ENCODE assay signal across 8 cellular contexts in the genomic region with DNA sequence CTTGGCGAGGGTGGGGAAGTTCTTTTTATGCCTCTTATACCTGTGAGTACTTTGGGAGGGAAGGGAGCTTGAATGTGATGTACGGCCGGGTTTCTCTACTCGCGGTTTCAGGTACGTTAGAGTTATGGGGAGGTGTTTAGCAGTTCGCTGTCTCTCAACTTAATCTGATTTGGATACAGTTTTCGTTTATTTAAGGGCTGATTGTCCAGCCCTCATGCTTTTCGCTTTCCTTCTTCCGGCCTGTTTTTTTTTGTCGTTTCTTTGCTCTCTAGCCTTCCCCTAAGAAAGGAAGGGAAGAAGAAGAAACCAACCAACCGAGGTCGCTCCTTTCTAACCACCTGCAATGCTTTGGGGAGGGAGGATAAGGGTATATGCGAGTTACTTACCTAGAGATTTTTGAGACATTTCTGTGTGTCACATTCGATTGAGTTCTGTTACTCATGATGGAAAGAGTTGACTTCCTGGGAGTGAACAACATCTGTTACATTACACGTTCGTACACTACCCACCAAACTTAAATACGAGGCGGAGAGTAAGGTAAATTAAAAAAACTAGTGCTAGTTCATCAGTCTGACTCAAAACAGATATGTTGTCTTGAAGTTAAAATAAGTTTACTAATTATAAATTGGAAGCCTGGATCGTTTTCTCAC. TPM values are rescaled to one million over a fixed set of nuclear protein-coding genes. Genes with fewer than 3 reads are reported as not detected.
DNase-seq lines count a peak whose midpoint lies in the region; ATAC-seq and TF ChIP-seq lines count a peak whose summit lies in the region.

No MANE protein-coding gene starts in this region.

- H3K4me3 Mint-ChIP-seq in activated naive CD8-positive, alpha-beta T cell treated with anti-CD3 and anti-CD28 coated beads, Interleukin-2, amount 50 U/mL, for 24 hours, result no peak overlapping the region
- no peak overlapping the region for H3K4me3 Mint-ChIP-seq in activated T-helper 2 cell treated with anti-CD3 and anti-CD28 coated beads, Interferon-gamma antibody, Interleukin-2, Interleukin-4, amounts not matched to agents 10 μg/mL and 5 μg/mL and 100 μg/mL, durations not matched to agents 14 hours and 24 hours and 36 hours (ENCODE audit: low read depth)

- intact Hi-C loops in activated T-helper 2 cell treated with anti-CD3 and anti-CD28 coated beads, Interferon-gamma antibody, Interleukin-2, Interleukin-4, amounts not matched to agents 10 μg/mL and 5 μg/mL and 100 μg/mL, durations not matched to agents 14 hours and 24 hours and 36 hours (cut with micrococcal nuclease), result loop anchor here (1.0 to 5.0 kb wide), 4 partner anchors 183 to 1225 kb away; a partner anchor contains a TSS

- H3K9me3 ChIP-seq in KOPT-K1 (ENCODE audit: insufficient read depth, low read length, poor library complexity, severe bottlenecking), result no peaks in the 10 kb centered on the region
- no peaks in the 10 kb centered on the region for H3K9me3 ChIP-seq in liver (ENCODE audit: control insufficient read depth in 4 of 4, low read length in 3 of 4)

- H3K27ac ChIP-seq in 22Rv1 (peak overlapping the region; percentile 86), KOPT-K1 (ENCODE audit: low read depth, low read length, poor library complexity, severe bottlenecking) (peak overlapping the region; percentile 85), liver (ENCODE audit: low read depth in 1 of 2, low read length in 2 of 2) (peak overlapping the region; percentile 82 to 99)

- in situ Hi-C loops in astrocyte of the spinal cord (cut with HindIII; ENCODE audit: low sequenced_read_pairs), result no loop called here

- H3K36me3 ChIP-seq in GM06990 (ENCODE audit: control insufficient read depth, insufficient read depth, low read length) (no peaks in the 10 kb centered on the region), KOPT-K1 (ENCODE audit: insufficient read depth, low read length) (peaks cover 3% of the 10 kb centered on the region), liver (ENCODE audit: control insufficient read depth in 4 of 4, insufficient read depth in 3 of 4, low read depth in 1 of 4, low read length in 3 of 4) (no peaks in the 10 kb centered on the region)

- peak in 1 of 2 donors; percentile 11 for TF ChIP-seq RAD21 in liver (IDR thresholded peaks at IDR 0.05)

- H3K27ac Mint-ChIP-seq in activated naive CD8-positive, alpha-beta T cell treated with anti-CD3 and anti-CD28 coated beads, Interleukin-2, amount 50 U/mL, for 24 hours, result no peak overlapping the region
- no peak overlapping the region for H3K27ac Mint-ChIP-seq in activated T-helper 2 cell treated with anti-CD3 and anti-CD28 coated beads, Interferon-gamma antibody, Interleukin-2, Interleukin-4, amounts not matched to agents 10 μg/mL and 5 μg/mL and 100 μg/mL, durations not matched to agents 14 hours and 24 hours and 36 hours

- H3K9me3 Mint-ChIP-seq in activated naive CD8-positive, alpha-beta T cell treated with anti-CD3 and anti-CD28 coated beads, Interleukin-2, amount 50 U/mL, for 24 hours, result no peaks in the 10 kb centered on the region
- H3K9me3 Mint-ChIP-seq in activated T-helper 2 cell treated with anti-CD3 and anti-CD28 coated beads, Interferon-gamma antibody, Interleukin-2, Interleukin-4, amounts not matched to agents 10 μg/mL and 5 μg/mL and 100 μg/mL, durations not matched to agents 14 hours and 24 hours and 36 hours, result no peaks in the 10 kb centered on the region

- H3K4me3 ChIP-seq in GM06990 (replicated peaks; ENCODE audit: low read depth, low read length) (peak overlapping the region; percentile 96), astrocyte of the spinal cord (ENCODE audit: low read depth, low read length) (peak overlapping the region; percentile 90), liver (ENCODE audit: low read depth in 1 of 3, low read length in 3 of 3) (peak overlapping the region; percentile 91 to 98 (median 95))

- peak; percentile 6 for DNase-seq in GM06990 (ENCODE audit: extremely low read depth, insufficient read length)
- peak; percentile 14 for DNase-seq in astrocyte of the spinal cord (ENCODE audit: low read depth, low spot score)
- no peak for DNase-seq in activated effector memory CD4-positive, alpha-beta T cell treated with anti-CD3 and anti-CD28 coated beads, Interleukin-2, amount 50 U/mL, for 16 hours
- no peak for DNase-seq in activated naive CD8-positive, alpha-beta T cell treated with anti-CD3 and anti-CD28 coated beads, Interleukin-2, amount 50 U/mL, for 24 hours
- DNase-seq in activated T-helper 2 cell treated with anti-CD3 and anti-CD28 coated beads, Interferon-gamma antibody, Interleukin-2, Interleukin-4, amounts not matched to agents 10 μg/mL and 5 μg/mL and 100 μg/mL, durations not matched to agents 14 hours and 24 hours and 36 hours (ENCODE audit: low spot score), result no peak

- peak overlapping the region; percentile 83 to 89 for H3K9ac ChIP-seq in liver (ENCODE audit: low read depth in 1 of 2, low read length in 2 of 2)

- H3K4me1 ChIP-seq in liver (ENCODE audit: control insufficient read depth in 4 of 4, insufficient read depth in 4 of 4, low read length in 3 of 4), result peaks cover 6 to 33% (median 25%) of the 10 kb centered on the region in 4 donors

- TF ChIP-seq CTCF in 22Rv1 (IDR thresholded peaks at IDR 0.05) (no peak), GM06990 (IDR thresholded peaks at IDR 0.05; ENCODE audit: insufficient read depth, low read length, poor library complexity, severe bottlenecking) (no peak), astrocyte of the spinal cord (IDR thresholded peaks at IDR 0.05; ENCODE audit: low read depth, low read length) (no peak), liver (IDR thresholded peaks at IDR 0.05; ENCODE audit: low read depth, low read length, missing input control) (no peak)

- H3K27me3 Mint-ChIP-seq in activated naive CD8-positive, alpha-beta T cell treated with anti-CD3 and anti-CD28 coated beads, Interleukin-2, amount 50 U/mL, for 24 hours, result no peaks in the 10 kb centered on the region
- no peaks in the 10 kb centered on the region for H3K27me3 Mint-ChIP-seq in activated T-helper 2 cell treated with anti-CD3 and anti-CD28 coated beads, Interferon-gamma antibody, Interleukin-2, Interleukin-4, amounts not matched to agents 10 μg/mL and 5 μg/mL and 100 μg/mL, durations not matched to agents 14 hours and 24 hours and 36 hours (ENCODE audit: low read depth)

- H3K4me1 Mint-ChIP-seq in activated naive CD8-positive, alpha-beta T cell treated with anti-CD3 and anti-CD28 coated beads, Interleukin-2, amount 50 U/mL, for 24 hours, result peaks cover 54% of the 10 kb centered on the region
- H3K4me1 Mint-ChIP-seq in activated T-helper 2 cell treated with anti-CD3 and anti-CD28 coated beads, Interferon-gamma antibody, Interleukin-2, Interleukin-4, amounts not matched to agents 10 μg/mL and 5 μg/mL and 100 μg/mL, durations not matched to agents 14 hours and 24 hours and 36 hours (ENCODE audit: low read depth), result peaks cover 29% of the 10 kb centered on the region

- H3K36me3 Mint-ChIP-seq in activated naive CD8-positive, alpha-beta T cell treated with anti-CD3 and anti-CD28 coated beads, Interleukin-2, amount 50 U/mL, for 24 hours (ENCODE audit: low read depth), result peaks cover 9% of the 10 kb centered on the region
- H3K36me3 Mint-ChIP-seq in activated T-helper 2 cell treated with anti-CD3 and anti-CD28 coated beads, Interferon-gamma antibody, Interleukin-2, Interleukin-4, amounts not matched to agents 10 μg/mL and 5 μg/mL and 100 μg/mL, durations not matched to agents 14 hours and 24 hours and 36 hours (ENCODE audit: low read depth), result peaks cover 3% of the 10 kb centered on the region

- WGBS in liver, result 3% methylated on average over 20 of the region's 20 CpGs

- H3K27me3 ChIP-seq in GM06990 (replicated peaks; ENCODE audit: control insufficient read depth, insufficient read depth, low read length), result no peaks in the 10 kb centered on the region
- H3K27me3 ChIP-seq in liver (ENCODE audit: control insufficient read depth in 4 of 4, insufficient read depth in 4 of 4, low read length in 3 of 4), result no peaks in the 10 kb centered on the region

- no peak for ATAC-seq in activated naive CD8-positive, alpha-beta T cell treated with anti-CD3 and anti-CD28 coated beads, Interleukin-2, amount 50 U/mL, for 24 hours

TF ChIP-seq in liver, 16 proteins besides CTCF, POLR2A, EP300 and RAD21 (continues in another document):
- TF ChIP-seq, protein P1, sequence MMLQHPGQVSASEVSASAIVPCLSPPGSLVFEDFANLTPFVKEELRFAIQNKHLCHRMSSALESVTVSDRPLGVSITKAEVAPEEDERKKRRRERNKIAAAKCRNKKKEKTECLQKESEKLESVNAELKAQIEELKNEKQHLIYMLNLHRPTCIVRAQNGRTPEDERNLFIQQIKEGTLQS (IDR thresholded peaks at IDR 0.05), result no peak
- no peak for TF ChIP-seq YY1 (IDR thresholded peaks at IDR 0.05)
- TF ChIP-seq SP1 (IDR thresholded peaks at IDR 0.05), result no peak
- no peak for TF ChIP-seq EGR1 (IDR thresholded peaks at IDR 0.05; ENCODE audit: low read depth in 2 of 2)
- TF ChIP-seq NR2F2 (IDR thresholded peaks at IDR 0.05), result no peak
- TF ChIP-seq GABPA (IDR thresholded peaks at IDR 0.05 in 1 of 2, conservative IDR thresholded peaks at IDR 0.05 in 1 of 2), result no peak
- TF ChIP-seq, protein P2, sequence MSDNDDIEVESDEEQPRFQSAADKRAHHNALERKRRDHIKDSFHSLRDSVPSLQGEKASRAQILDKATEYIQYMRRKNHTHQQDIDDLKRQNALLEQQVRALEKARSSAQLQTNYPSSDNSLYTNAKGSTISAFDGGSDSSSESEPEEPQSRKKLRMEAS (IDR thresholded peaks at IDR 0.05), result no peak
- no peak for TF ChIP-seq HNF4G (IDR thresholded peaks at IDR 0.05)
- no peak for TF ChIP-seq FOXA1 (IDR thresholded peaks at IDR 0.05)
- TF ChIP-seq JUND (IDR thresholded peaks at IDR 0.05), result no peak
- no peak for TF ChIP-seq HNF4A (conservative IDR thresholded peaks at IDR 0.05)
- TF ChIP-seq TAF1 (conservative IDR thresholded peaks at IDR 0.05), result no peak
- TF ChIP-seq RXRA (IDR thresholded peaks at IDR 0.05), result no peak

RNA-seq across cellular contexts. Expression of a gene that starts 0.9 kb away (rescaled TPM):
- total RNA-seq in liver, result 10 to 100 TPM; 21.1 to 23.7 TPM
- 10 to 100 TPM; 10.2 to 14.4 TPM for polyA plus RNA-seq in liver
- total RNA-seq in activated T-helper 2 cell treated with anti-CD3 and anti-CD28 coated beads, Interferon-gamma antibody, Interleukin-2, Interleukin-4, amounts not matched to agents 10 μg/mL and 5 μg/mL and 100 μg/mL, durations not matched to agents 14 hours and 24 hours and 36 hours, result 76.3 and 81.0 TPM in 2 replicates

RNA-seq across cellular contexts. Expression of a gene that starts 1.9 kb away (rescaled TPM):
- total RNA-seq in liver, result 10 to 100 TPM; 24.3 to 27.5 TPM
- polyA plus RNA-seq in liver, result 10 to 100 TPM; 12.5 to 17.6 TPM
- total RNA-seq in activated T-helper 2 cell treated with anti-CD3 and anti-CD28 coated beads, Interferon-gamma antibody, Interleukin-2, Interleukin-4, amounts not matched to agents 10 μg/mL and 5 μg/mL and 100 μg/mL, durations not matched to agents 14 hours and 24 hours and 36 hours, result 36.2 and 37.0 TPM in 2 replicates

RNA-seq across cellular contexts. Expression of a gene that starts 37.1 kb away (rescaled TPM):
- total RNA-seq in liver, result under 1 TPM; 0.14 to 0.59 TPM
- under 1 TPM; 0.52 to 0.85 TPM for polyA plus RNA-seq in liver
- total RNA-seq in activated T-helper 2 cell treated with anti-CD3 and anti-CD28 coated beads, Interferon-gamma antibody, Interleukin-2, Interleukin-4, amounts not matched to agents 10 μg/mL and 5 μg/mL and 100 μg/mL, durations not matched to agents 14 hours and 24 hours and 36 hours, result 2.0 and 2.2 TPM in 2 replicates

Comparison
In these comparisons a context has a peak if more than half of its experiments do, and no peak if none do; other contexts are left out.
1. DNase-seq: peak in GM06990 (single experiment) and astrocyte of the spinal cord (single experiment); none in activated effector memory CD4-positive, alpha-beta T cell treated with anti-CD3 and anti-CD28 coated beads, Interleukin-2, amount 50 U/mL, for 16 hours (single experiment), activated naive CD8-positive, alpha-beta T cell treated with anti-CD3 and anti-CD28 coated beads, Interleukin-2, amount 50 U/mL, for 24 hours (single experiment) and activated T-helper 2 cell treated with anti-CD3 and anti-CD28 coated beads, Interferon-gamma antibody, Interleukin-2, Interleukin-4, amounts not matched to agents 10 μg/mL and 5 μg/mL and 100 μg/mL, durations not matched to agents 14 hours and 24 hours and 36 hours (single experiment).
2. Peak in every context shown above with its lines, with median percentiles within 50 percentile points of each other: H3K27ac ChIP-seq and H3K4me3 ChIP-seq.